Comparison of ENCODE assay signal across 19 cellular contexts in genomic region chr7:22934473-22935065, GRCh38.
DNase-seq lines count a peak whose midpoint lies in the region; ATAC-seq, FAIRE-seq and TF ChIP-seq lines count a peak whose summit lies in the region.
"Had no signal": no experiment of that assay in that cellular context is flagged by ENCODE, and none has a peak within 500 bp of the region (broad histone marks: within the 10 kb centered on the region; RNA-seq: fewer than 3 reads in every experiment).

No MANE protein-coding gene starts in this region.

- no peak for ATAC-seq in GM21390 (IDR thresholded peaks at IDR 0.05; ENCODE audit: unreplicated experiment)
- ATAC-seq: activated CD8-positive, alpha-beta T cell treated with anti-CD3 and anti-CD28 coated beads for 36 hours; HepG2; Panc1 had no signal

- no peak overlapping the region for H3K4me3 ChIP-seq in fibroblast of the aortic adventitia (ENCODE audit: low read depth, low read length)
- no peak overlapping the region for H3K4me3 ChIP-seq in trophoblast cell (ENCODE audit: low read depth, low read length)
- no peak overlapping the region for H3K4me3 ChIP-seq in esophagus squamous epithelium
- H3K4me3 ChIP-seq: prostate gland had no signal

- H3K4me2 ChIP-seq in trophoblast cell (ENCODE audit: low read length), result no peak overlapping the region

- no peak overlapping the region for H3K18ac ChIP-seq in trophoblast cell (ENCODE audit: low read length)

- no peak overlapping the region for H3K23ac ChIP-seq in trophoblast cell (ENCODE audit: low read length)

- no peak overlapping the region for H2BK5ac ChIP-seq in trophoblast cell (ENCODE audit: low read depth, low read length, poor library complexity)

- peak; percentile 52 for DNase-seq in EL
- peak; percentile 11 for DNase-seq in NCI-H69 (lab: John Stamatoyannopoulos, UW)
- DNase-seq in fibroblast of the aortic adventitia (ENCODE audit: low read depth), result peak; percentile 34
- peak; percentile 30 to 59 for DNase-seq in trophoblast cell
- DNase-seq in esophagus squamous epithelium (lab: John Stamatoyannopoulos, UW), result no peak
- no peak for DNase-seq in occipital lobe (lab: John Stamatoyannopoulos, UW)
- DNase-seq in frontal cortex (ENCODE audit: low spot score in 2 of 2), result no peak
- DNase-seq: activated CD8-positive, alpha-beta T cell treated with anti-CD3 and anti-CD28 coated beads for 36 hours; erythroblast; hippocampal formation; left cardiac atrium; naive B cell; NCI-H774; SW 1271 had no signal

- H3K4me1 ChIP-seq in trophoblast cell (ENCODE audit: control insufficient read depth in 1 of 2, insufficient read depth in 2 of 2, low read length in 2 of 2) (no peaks in the 10 kb centered on the region), esophagus squamous epithelium (peaks cover 0 to 11% (median 5%) of the 10 kb centered on the region in 3 donors)
- H3K4me1 ChIP-seq: prostate gland had no signal

- no peak overlapping the region for H3K9ac ChIP-seq in trophoblast cell (ENCODE audit: low read length)

- no peaks in the 10 kb centered on the region for H3K79me2 ChIP-seq in trophoblast cell (ENCODE audit: control insufficient read depth, insufficient read depth, low read length, poor library complexity)

- H3K27ac ChIP-seq in trophoblast cell (ENCODE audit: low read depth, low read length), result no peak overlapping the region
- peak overlapping the region in 1 of 4 donors; percentile 17 for H3K27ac ChIP-seq in esophagus squamous epithelium
- H3K27ac ChIP-seq: prostate gland had no signal

- TF ChIP-seq CTCF in fibroblast of the aortic adventitia (IDR thresholded peaks at IDR 0.05; ENCODE audit: insufficient read depth, low read length), result no peak
- TF ChIP-seq CTCF in esophagus squamous epithelium (IDR thresholded peaks at IDR 0.05), result no peak

- intact Hi-C loops in esophagus squamous epithelium (cut with DNase I), result no loop called here

- H3K79me1 ChIP-seq in trophoblast cell (ENCODE audit: low read length), result no peaks in the 10 kb centered on the region

- no peak overlapping the region for H2AK5ac ChIP-seq in trophoblast cell (ENCODE audit: low read length)

- H3K14ac ChIP-seq in trophoblast cell (ENCODE audit: low read length), result no peak overlapping the region

- WGBS in trophoblast cell (ENCODE audit: extremely low coverage, insufficient coverage, insufficient read length), result no CpG with 5 or more reads among the region's 4 CpGs
- 66 to 77% methylated on average over 4 of the region's 4 CpGs for WGBS in esophagus squamous epithelium, 2 donors

- no peak for TF ChIP-seq POLR2A in esophagus squamous epithelium (IDR thresholded peaks at IDR 0.05)

- H4K8ac ChIP-seq in trophoblast cell (ENCODE audit: low read depth, low read length), result no peak overlapping the region

- no peak for FAIRE-seq in frontal cortex (lab: Jason Lieb, UNC)
- FAIRE-seq: colon, HepG2 had no signal

- H4K91ac ChIP-seq in trophoblast cell (ENCODE audit: low read depth, low read length), result no peak overlapping the region

- H2BK120ac ChIP-seq in trophoblast cell (ENCODE audit: insufficient read depth, low read length, poor library complexity), result no peak overlapping the region

- no peaks in the 10 kb centered on the region for H3K27me3 ChIP-seq in trophoblast cell (ENCODE audit: insufficient read depth, low read length)
- H3K27me3 ChIP-seq in esophagus squamous epithelium, result no peaks in the 10 kb centered on the region

- H3K4ac ChIP-seq in trophoblast cell (ENCODE audit: low read depth, low read length), result no peak overlapping the region

- H2AFZ ChIP-seq in trophoblast cell (ENCODE audit: insufficient read depth, low read length, poor library complexity), result no peak overlapping the region

- H4K12ac ChIP-seq in trophoblast cell (ENCODE audit: low read depth, low read length), result no peak overlapping the region

- H3K9me3 ChIP-seq in trophoblast cell (ENCODE audit: insufficient read depth, low read depth, low read length) (no peaks in the 10 kb centered on the region), esophagus squamous epithelium (no peaks in the 10 kb centered on the region)
- H3K9me3 ChIP-seq: prostate gland had no signal

- H2BK12ac ChIP-seq in trophoblast cell (ENCODE audit: low read length), result no peak overlapping the region

- no peaks in the 10 kb centered on the region for H3K36me3 ChIP-seq in trophoblast cell (ENCODE audit: control insufficient read depth in 1 of 2, insufficient read depth in 2 of 2, low read length in 2 of 2)
- H3K36me3 ChIP-seq in esophagus squamous epithelium, result no peaks in the 10 kb centered on the region
- H3K36me3 ChIP-seq: prostate gland had no signal

Comparison
In these comparisons a context has a peak if more than half of its experiments do, and no peak if none do; other contexts are left out.
1. DNase-seq: peak in EL (single experiment), NCI-H69 (single experiment), fibroblast of the aortic adventitia (single experiment) and trophoblast cell (2 of 2); none in esophagus squamous epithelium (single experiment), occipital lobe (single experiment) and frontal cortex (0 of 2).